In genomic region chr16:30067584-30067916, GRCh38 we compare ENCODE assay signal across 1 cellular context.
TF ChIP-seq lines count a peak whose summit lies in the region.

No MANE protein-coding gene starts in this region.

TF ChIP-seq in WTC11, 78 proteins besides CTCF, POLR2A, EP300 and RAD21 (continued from another document):
- TF ChIP-seq AR (CRISPR knock-in tag; IDR thresholded peaks at IDR 0.05) (no peak), OVOL2 (CRISPR knock-in tag; IDR thresholded peaks at IDR 0.05; ENCODE audit: borderline replicate concordance) (no peak), HMGA2 (CRISPR knock-in tag; IDR thresholded peaks at IDR 0.05) (no peak), TEAD4 (CRISPR knock-in tag; IDR thresholded peaks at IDR 0.05) (no peak), ZNF317 (CRISPR knock-in tag; IDR thresholded peaks at IDR 0.05; ENCODE audit: borderline replicate concordance, low read depth) (no peak), NR1H2 (CRISPR knock-in tag; IDR thresholded peaks at IDR 0.05) (no peak), MXD4 (CRISPR knock-in tag; IDR thresholded peaks at IDR 0.05; ENCODE audit: borderline replicate concordance) (no peak), NFATC4 (CRISPR knock-in tag; IDR thresholded peaks at IDR 0.05) (no peak), ZNF396 (CRISPR knock-in tag; IDR thresholded peaks at IDR 0.05; ENCODE audit: borderline replicate concordance) (no peak), JUN (CRISPR knock-in tag; IDR thresholded peaks at IDR 0.05) (no peak), SP1 (CRISPR knock-in tag; conservative IDR thresholded peaks at IDR 0.05) (no peak)
TF ChIP-seq in WTC11: peak in this region for 0.
